Comparison of ENCODE assay signal across 12 cellular contexts in the genomic region with DNA sequence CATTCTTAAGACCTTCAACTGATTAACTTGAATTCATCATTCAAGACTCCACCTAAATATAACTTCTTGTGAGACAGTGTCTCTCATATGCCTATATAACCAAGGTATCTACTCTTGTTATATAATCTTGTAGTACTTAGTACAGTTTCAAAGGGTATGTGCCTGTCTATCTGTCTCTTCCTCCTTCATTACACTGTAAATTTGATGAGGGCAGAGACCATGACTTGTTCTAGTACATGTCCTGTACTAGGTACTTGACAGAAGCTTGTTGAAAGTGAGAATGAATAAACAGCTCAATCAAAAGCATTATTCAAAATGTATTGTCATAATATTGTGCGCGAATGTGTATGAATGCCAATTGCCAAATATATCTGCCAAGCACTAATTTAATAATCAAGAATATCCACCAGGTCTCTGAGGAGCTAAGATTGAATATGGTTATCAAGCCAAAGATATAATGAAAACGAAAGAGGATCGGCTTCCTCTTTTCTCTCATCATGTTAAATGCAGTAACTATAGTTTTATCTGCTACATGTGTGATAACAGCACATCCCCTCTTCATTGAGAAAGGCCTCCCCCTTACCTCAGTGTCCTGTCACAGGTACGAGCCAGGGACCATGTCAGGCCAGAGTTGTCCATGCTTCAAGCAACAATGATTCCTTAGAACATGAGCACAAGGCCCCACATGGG.
DNase-seq lines count a peak whose midpoint lies in the region; ATAC-seq and FAIRE-seq lines count a peak whose summit lies in the region.
"Had no signal": no experiment of that assay in that cellular context is flagged by ENCODE, and none has a peak within 500 bp of the region (broad histone marks: within the 10 kb centered on the region; RNA-seq: fewer than 3 reads in every experiment).

No MANE protein-coding gene starts in this region.

- H3K36me3 Mint-ChIP-seq in IgD-negative memory B cell: no peaks in the 10 kb centered on the region
- H3K36me3 Mint-ChIP-seq in stimulated activated memory B cell treated with anti-CD40 and anti-IgM and Interleukin-4, amounts not matched to agents 10 μg/mL and 1 μg/mL and 100 μg/mL, for 72 hours: no peaks in the 10 kb centered on the region

- no peaks in the 10 kb centered on the region for H3K27me3 Mint-ChIP-seq in IgD-negative memory B cell
- no peaks in the 10 kb centered on the region for H3K27me3 Mint-ChIP-seq in stimulated activated memory B cell treated with anti-CD40 and anti-IgM and Interleukin-4, amounts not matched to agents 10 μg/mL and 1 μg/mL and 100 μg/mL, for 72 hours

- peaks cover 0 to 5% (median 0%) of the 10 kb centered on the region in 3 donors for H3K9me3 Mint-ChIP-seq in IgD-negative memory B cell
- H3K9me3 Mint-ChIP-seq in stimulated activated memory B cell treated with anti-CD40 and anti-IgM and Interleukin-4, amounts not matched to agents 10 μg/mL and 1 μg/mL and 100 μg/mL, for 72 hours: peaks cover 4% of the 10 kb centered on the region

- H3K27ac Mint-ChIP-seq in IgD-negative memory B cell: peak overlapping the region in 2 of 3 donors; percentile 5 to 55
- peak overlapping the region; percentile 20 for H3K27ac Mint-ChIP-seq in stimulated activated memory B cell treated with anti-CD40 and anti-IgM and Interleukin-4, amounts not matched to agents 10 μg/mL and 1 μg/mL and 100 μg/mL, for 72 hours

- peak; percentile 59 for ATAC-seq in GM19035 (IDR thresholded peaks at IDR 0.05; ENCODE audit: unreplicated experiment)
- ATAC-seq in HG02798 (IDR thresholded peaks at IDR 0.05; ENCODE audit: poor library complexity, unreplicated experiment): peak; percentile 60
- ATAC-seq in stimulated activated memory B cell treated with anti-CD40 and anti-IgM and Interleukin-4, amounts not matched to agents 10 μg/mL and 1 μg/mL and 100 μg/mL, for 72 hours: peak; percentile 59

- H3K4me3 Mint-ChIP-seq in IgD-negative memory B cell: no peak overlapping the region
- H3K4me3 Mint-ChIP-seq in stimulated activated memory B cell treated with anti-CD40 and anti-IgM and Interleukin-4, amounts not matched to agents 10 μg/mL and 1 μg/mL and 100 μg/mL, for 72 hours: no peak overlapping the region

- no peak for FAIRE-seq in urothelium cell line (lab: Jason Lieb, UNC)

- DNase-seq in NCI-H2171 (lab: John Stamatoyannopoulos, UW) (no peak), urothelium cell line (ENCODE audit: low spot score) (no peak), NCI-H1694 treated with DMSO at 0.1 percent for 48 hours (lab: John Stamatoyannopoulos, UW) (no peak)
- DNase-seq: activated T-cell treated with anti-CD3 and anti-CD28 coated beads for 4 hours, Caco-2, hippocampal formation, NCI-H1436, NCI-H748 treated with DMSO at 0.1 percent for 48 hours had no signal

- H3K4me1 Mint-ChIP-seq in IgD-negative memory B cell: peaks cover 4 to 9% (median 9%) of the 10 kb centered on the region in 3 donors
- H3K4me1 Mint-ChIP-seq in stimulated activated memory B cell treated with anti-CD40 and anti-IgM and Interleukin-4, amounts not matched to agents 10 μg/mL and 1 μg/mL and 100 μg/mL, for 72 hours: peaks cover 12% of the 10 kb centered on the region
